In genomic region chr3:15301761-15302160, GRCh38 we compare ENCODE assay signal across 13 cellular contexts.
"Had no signal": no experiment of that assay in that cellular context is flagged by ENCODE, and none has a peak within 500 bp of the region (broad histone marks: within the 10 kb centered on the region; RNA-seq: fewer than 3 reads in every experiment).

No MANE protein-coding gene starts in this region.

- H3K4me3 Mint-ChIP-seq: activated CD4-positive, alpha-beta T cell treated with anti-CD3 and anti-CD28 coated beads for 36 hours; activated CD8-positive, alpha-beta T cell treated with anti-CD3 and anti-CD28 coated beads, Interleukin-2, amount 10 ng/mL, durations not matched to agents 7 days and 5 days; activated naive CD4-positive, alpha-beta T cell treated with anti-CD3 and anti-CD28 coated beads for 36 hours; stimulated activated naive CD8-positive, alpha-beta T cell treated with anti-CD3 and anti-CD28 coated beads, Interleukin-15, Interleukin-2, amounts not matched to agents 100 ng/mL and 50 ng/mL, for 24 hours had no signal

- ATAC-seq: activated CD4-positive, alpha-beta T cell treated with anti-CD3 and anti-CD28 coated beads for 36 hours; activated CD8-positive, alpha-beta T cell treated with anti-CD3 and anti-CD28 coated beads, Interleukin-2, amount 10 ng/mL, durations not matched to agents 7 days and 5 days; activated T-helper 17 cell treated with anti-CD3 and anti-CD28 coated beads, Interleukin-2, amount 50 U/mL, for 72 hours; naive thymus-derived CD8-positive, alpha-beta T cell had no signal

- H3K4me3 ChIP-seq: testis had no signal

- H3K9me3 Mint-ChIP-seq: activated naive CD4-positive, alpha-beta T cell treated with anti-CD3 and anti-CD28 coated beads for 36 hours; activated T-helper 17 cell treated with anti-CD3 and anti-CD28 coated beads, Interleukin-2, amount 50 U/mL, for 72 hours; naive thymus-derived CD8-positive, alpha-beta T cell; stimulated activated naive CD8-positive, alpha-beta T cell treated with anti-CD3 and anti-CD28 coated beads, Interleukin-15, Interleukin-2, amounts not matched to agents 100 ng/mL and 50 ng/mL, for 24 hours had no signal

- H3K27me3 ChIP-seq: testis had no signal

- H3K27ac Mint-ChIP-seq: activated CD4-positive, alpha-beta T cell treated with anti-CD3 and anti-CD28 coated beads for 36 hours; activated CD8-positive, alpha-beta T cell treated with anti-CD3 and anti-CD28 coated beads, Interleukin-2, amount 10 ng/mL, durations not matched to agents 7 days and 5 days; activated naive CD4-positive, alpha-beta T cell treated with anti-CD3 and anti-CD28 coated beads for 36 hours; stimulated activated naive CD8-positive, alpha-beta T cell treated with anti-CD3 and anti-CD28 coated beads, Interleukin-15, Interleukin-2, amounts not matched to agents 100 ng/mL and 50 ng/mL, for 24 hours had no signal

- H3K27me3 Mint-ChIP-seq: activated CD4-positive, alpha-beta T cell treated with anti-CD3 and anti-CD28 coated beads for 36 hours; activated T-helper 17 cell treated with anti-CD3 and anti-CD28 coated beads, Interleukin-2, amount 50 U/mL, for 72 hours; naive thymus-derived CD8-positive, alpha-beta T cell; stimulated activated naive CD8-positive, alpha-beta T cell treated with anti-CD3 and anti-CD28 coated beads, Interleukin-15, Interleukin-2, amounts not matched to agents 100 ng/mL and 50 ng/mL, for 24 hours had no signal

- DNase-seq: activated CD4-positive, alpha-beta T cell treated with anti-CD3 and anti-CD28 coated beads for 36 hours; activated CD8-positive, alpha-beta T cell treated with anti-CD3 and anti-CD28 coated beads, Interleukin-2, amount 10 ng/mL, durations not matched to agents 7 days and 5 days; activated naive CD4-positive, alpha-beta T cell treated with anti-CD3 and anti-CD28 coated beads for 36 hours; central memory CD4-positive, alpha-beta T cell; cortex of kidney; effector memory CD4-positive, alpha-beta T cell; mammary epithelial cell; naive thymus-derived CD8-positive, alpha-beta T cell; stimulated activated CD4-positive, alpha-beta T cell treated with anti-CD3 and anti-CD28 coated beads, Interleukin-2, amount 100 ng/mL, for 48 hours; T-helper 9 cell; testis had no signal

- H3K9me3 ChIP-seq: testis had no signal
